8 cellular contexts compared by ENCODE assay signal in genomic region chr1:41891403-41891896, GRCh38. TPM values are rescaled to one million over a fixed set of nuclear protein-coding genes. Genes with fewer than 3 reads are reported as not detected.
DNase-seq lines count a peak whose midpoint lies in the region; ATAC-seq and TF ChIP-seq lines count a peak whose summit lies in the region.

No MANE protein-coding gene starts in this region.

- TF ChIP-seq CTCF in ascending aorta (IDR thresholded peaks at IDR 0.05): no peak

- H3K27me3 ChIP-seq in ascending aorta: no peaks in the 10 kb centered on the region

- peak; percentile 58 for TF ChIP-seq POLR2A in GM18505 (IDR thresholded peaks at IDR 0.05; ENCODE audit: borderline replicate concordance, extremely low read depth, insufficient read depth, insufficient read length)

- intact Hi-C loops in ascending aorta (cut with DNase I): no loop called here

- DNase-seq in NCI-H2227 (lab: John Stamatoyannopoulos, UW; ENCODE audit: unreplicated experiment) (peak; percentile 38), fibroblast of peridontal ligament (ENCODE audit: extremely low read depth) (peak; percentile 48), renal cortical epithelial cell (ENCODE audit: low read depth) (peak; percentile 54), dedifferentiated amniotic fluid mesenchymal stem cell (ENCODE audit: extremely low spot score) (no peak), ascending aorta (ENCODE audit: low spot score in 2 of 2) (no peak)
- DNase-seq in activated CD8-positive, alpha-beta memory T cell treated with anti-CD3 and anti-CD28 coated beads, Interleukin-2, amount 50 U/mL, for 24 hours (ENCODE audit: extremely low read depth): peak; percentile 18

- peak overlapping the region in 1 of 2 donors; percentile 48 for H3K4me3 ChIP-seq in ascending aorta

- peak overlapping the region in 1 of 2 donors; percentile 23 for H3K27ac ChIP-seq in ascending aorta

- H3K4me1 ChIP-seq in ascending aorta: peaks cover 2 to 10% of the 10 kb centered on the region in 2 donors

- ATAC-seq in GM18505 (IDR thresholded peaks at IDR 0.05; ENCODE audit: unreplicated experiment): peak; percentile 81
- ATAC-seq in HG02623 (IDR thresholded peaks at IDR 0.05; ENCODE audit: unreplicated experiment): peak; percentile 70

- no peaks in the 10 kb centered on the region for H3K36me3 ChIP-seq in ascending aorta

- H3K9me3 ChIP-seq in ascending aorta: no peaks in the 10 kb centered on the region

RNA-seq across cellular contexts. Expression of gene HIVEP3, which starts 27.3 kb away (rescaled TPM):
- total RNA-seq in renal cortical epithelial cell: 3.3 and 3.6 TPM in 2 replicates
- 0.32 TPM for total RNA-seq in ascending aorta

Comparison
In these comparisons a context has a peak if more than half of its experiments do, and no peak if none do; other contexts are left out.
1. DNase-seq: peak in NCI-H2227 (single experiment), activated CD8-positive, alpha-beta memory T cell treated with anti-CD3 and anti-CD28 coated beads, Interleukin-2, amount 50 U/mL, for 24 hours (single experiment), fibroblast of peridontal ligament (single experiment) and renal cortical epithelial cell (single experiment); none in dedifferentiated amniotic fluid mesenchymal stem cell (single experiment) and ascending aorta (0 of 2).